ENCODE assay signal across 25 cellular contexts in genomic region chr16:3276679-3277078, GRCh38. TPM values are rescaled to one million over a fixed set of nuclear protein-coding genes. Genes with fewer than 3 reads are reported as not detected.
A peak's percentile ranks its signal among the peaks of the same experiment; 100 is the strongest.
DNase-seq lines count a peak whose midpoint lies in the region; ATAC-seq and TF ChIP-seq lines count a peak whose summit lies in the region.
"Had no signal": no experiment of that assay in that cellular context is flagged by ENCODE, and none has a peak within 500 bp of the region (broad histone marks: within the 10 kb centered on the region; RNA-seq: fewer than 3 reads in every experiment).

No MANE protein-coding gene starts in this region.

- WGBS in testis, 2 donors, result 82 to 86% methylated on average over 5 of the region's 5 CpGs

- POLR2A ChIA-PET in HEK293 (lab: Yijun Ruan, JAX), result interaction anchor here (1.2 kb wide), 1 partner anchor 12 kb away, joined by 3 read pairs; no protein-coding TSS in a partner anchor

- H3K79me2 ChIP-seq in osteoblast (ENCODE audit: insufficient read depth, low read length), result no peaks in the 10 kb centered on the region

- H3K4me1 ChIP-seq in HEK293 (ENCODE audit: control insufficient read depth, insufficient read depth, low read length) (no peaks in the 10 kb centered on the region), osteoblast (ENCODE audit: insufficient read depth, low read length) (no peaks in the 10 kb centered on the region), testis (peaks cover 25% of the 10 kb centered on the region)
- H3K4me1 ChIP-seq: A549 had no signal

- ATAC-seq in GM21825 (IDR thresholded peaks at IDR 0.05; ENCODE audit: unreplicated experiment), result no peak
- ATAC-seq in GM21786 (IDR thresholded peaks at IDR 0.05; ENCODE audit: unreplicated experiment), result no peak
- ATAC-seq: A549, GM12878, HCT116 had no signal

- intact Hi-C loops in testis (cut with DNase I; ENCODE audit: low total_unique reads), result no loop called here

- TF ChIP-seq POLR2A in testis (IDR thresholded peaks at IDR 0.05), result no peak

- no peak overlapping the region for H3K4me3 ChIP-seq in HEK293 (ENCODE audit: low read depth, low read length)
- no peak overlapping the region for H3K4me3 ChIP-seq in WERI-Rb-1 (ENCODE audit: low read depth, low read length)
- H3K4me3 ChIP-seq in osteoblast (ENCODE audit: insufficient read depth, low read length), result no peak overlapping the region
- no peak overlapping the region for H3K4me3 ChIP-seq in testis
- H3K4me3 ChIP-seq: A549; BLaER1 treated with 17β-estradiol and CSF1 and Interleukin-3, amounts not matched to agents 10 nM and 100 nM; GM12878; GM23248 had no signal

- H3K27me3 ChIP-seq in WERI-Rb-1 (ENCODE audit: insufficient read depth, low read depth, severe bottlenecking) (no peaks in the 10 kb centered on the region), osteoblast (ENCODE audit: insufficient read depth, low read length) (peaks cover 11% of the 10 kb centered on the region), testis (no peaks in the 10 kb centered on the region)
- H3K27me3 ChIP-seq: BLaER1 treated with 17β-estradiol and CSF1 and Interleukin-3, amounts not matched to agents 10 nM and 100 nM had no signal

- H3K36me3 ChIP-seq in HEK293 (ENCODE audit: control insufficient read depth in 2 of 2, insufficient read depth in 1 of 2, low read length in 2 of 2) (no peaks in the 10 kb centered on the region), WERI-Rb-1 (no peaks in the 10 kb centered on the region), osteoblast (ENCODE audit: insufficient read depth, low read length) (no peaks in the 10 kb centered on the region), testis (ENCODE audit: low read depth, missing control alignments) (no peaks in the 10 kb centered on the region)
- H3K36me3 ChIP-seq: BE2C had no signal

- no peaks in the 10 kb centered on the region for H4K20me1 ChIP-seq in osteoblast (ENCODE audit: insufficient read depth, low read length)
- H4K20me1 ChIP-seq: BLaER1 treated with 17β-estradiol and CSF1 and Interleukin-3, amounts not matched to agents 10 nM and 100 nM had no signal

- TF ChIP-seq CTCF in HEK293 (tag by site-specific recombination; IDR thresholded peaks at IDR 0.05) (no peak), WERI-Rb-1 (IDR thresholded peaks at IDR 0.05; ENCODE audit: low read depth, low read length) (no peak), osteoblast (IDR thresholded peaks at IDR 0.05; ENCODE audit: extremely low read depth, low read depth, low read length) (no peak), testis (IDR thresholded peaks at IDR 0.05) (no peak)

- H3K27ac ChIP-seq in HEK293 (ENCODE audit: extremely low read depth, low read depth, low read length) (no peak overlapping the region), WERI-Rb-1 (peak overlapping the region; percentile 16; the same call in 1 of the 2 replicates), osteoblast (ENCODE audit: low read depth, low read length) (no peak overlapping the region), testis (no peak overlapping the region)
- H3K27ac ChIP-seq: A549; BLaER1 treated with 17β-estradiol and CSF1 and Interleukin-3, amounts not matched to agents 10 nM and 100 nM; GM23248 had no signal

- H3K4me2 ChIP-seq in osteoblast (ENCODE audit: insufficient read depth, low read length), result no peak overlapping the region
- H3K4me2 ChIP-seq: A549; BLaER1 treated with 17β-estradiol and CSF1 and Interleukin-3, amounts not matched to agents 10 nM and 100 nM had no signal

- CTCF ChIA-PET in HEK293 (lab: Yijun Ruan, JAX), result interaction anchor here (3.9 kb wide), 1 partner anchor 10 kb away, joined by 25 read pairs; no protein-coding TSS in a partner anchor

- DNase-seq in WERI-Rb-1, result no peak
- DNase-seq in osteoblast (ENCODE audit: insufficient read length, low spot score, missing footprints), result peak; percentile 13
- DNase-seq in testis, result peak; percentile 14
- no peak for DNase-seq in SW 1271 (lab: John Stamatoyannopoulos, UW)
- DNase-seq: 8988T; ACHN; AML-193; BE2C; CD4-positive, alpha-beta T cell; CD8-positive, alpha-beta memory T cell; DMS 273 treated with DMSO at 0.1 percent for 48 hours; DMS79; EL; GDM1; GM23248; H9; HFFc6 had no signal

- H3K9me3 ChIP-seq in HEK293 (ENCODE audit: control insufficient read depth, insufficient read depth, low read depth, low read length), result no peaks in the 10 kb centered on the region
- H3K9me3 ChIP-seq in WERI-Rb-1 (ENCODE audit: severe bottlenecking), result peaks cover 2% of the 10 kb centered on the region
- H3K9me3 ChIP-seq in osteoblast (ENCODE audit: low read depth, low read length), result no peaks in the 10 kb centered on the region
- H3K9me3 ChIP-seq in testis, result no peaks in the 10 kb centered on the region
- H3K9me3 ChIP-seq: BE2C had no signal

- H2AFZ ChIP-seq in osteoblast (ENCODE audit: low read length), result no peak overlapping the region
- H2AFZ ChIP-seq: GM23248 had no signal

TF ChIP-seq in HEK293, 187 proteins besides CTCF, POLR2A, EP300 and RAD21:
- TF ChIP-seq ZNF423 (tag by site-specific recombination; IDR thresholded peaks at IDR 0.05) (no peak), ZBTB21 (tag by site-specific recombination; IDR thresholded peaks at IDR 0.05) (no peak), ZNF837 (tag by site-specific recombination; IDR thresholded peaks at IDR 0.05) (no peak), ZNF121 (tag by site-specific recombination; IDR thresholded peaks at IDR 0.05) (0 out of 2 replicates have a peak, but pooled peaks have one; percentile 43)

RNA-seq across cellular contexts. Expression of gene ZNF263, which starts 6.6 kb away (rescaled TPM):
- total RNA-seq in osteoblast (55.7 and 65.1 TPM in 2 replicates), testis (10 to 100 TPM; 47.3 to 58.3 TPM)
- 44.7 TPM for polyA plus RNA-seq in testis (ENCODE audit: insufficient read depth, low read depth, low replicate concordance)

RNA-seq across cellular contexts. Expression of gene MEFV, which starts 20.2 kb away (rescaled TPM):
- under 0.01 TPM in 1 of 2 replicates, not detected in the other for total RNA-seq in osteoblast
- 1 to 10 TPM; 5.2 to 5.7 TPM for total RNA-seq in testis
- 2.6 TPM for polyA plus RNA-seq in testis (ENCODE audit: insufficient read depth, low read depth, low replicate concordance)
- total RNA-seq: GM23248, H4, H9 had no signal
- polyA plus RNA-seq: A549; CD8-positive, alpha-beta memory T cell; GM23248 had no signal

RNA-seq across cellular contexts. Expression of gene TIGD7, which starts 28.6 kb away (rescaled TPM):
- total RNA-seq in osteoblast, result 3.8 and 6.5 TPM in 2 replicates
- total RNA-seq in testis, result 10 to 100 TPM; 17.5 to 22.6 TPM
- 12.7 TPM for polyA plus RNA-seq in testis (ENCODE audit: insufficient read depth, low read depth, low replicate concordance)

RNA-seq across cellular contexts. Expression of gene ZNF75A, which starts 28.6 kb away (rescaled TPM):
- total RNA-seq in osteoblast, result 21.8 and 26.1 TPM in 2 replicates
- 10 to 100 TPM; 50.9 to 66.3 TPM for total RNA-seq in testis
- 29.5 TPM for polyA plus RNA-seq in testis (ENCODE audit: insufficient read depth, low read depth, low replicate concordance)

RNA-seq across cellular contexts. Expression of gene ZNF200, which starts 41.7 kb away (rescaled TPM):
- total RNA-seq in osteoblast (11.5 and 11.6 TPM in 2 replicates), testis (10 to 100 TPM; 45.2 to 48.3 TPM)
- 41.9 TPM for polyA plus RNA-seq in testis (ENCODE audit: insufficient read depth, low read depth, low replicate concordance)

Comparison
In these comparisons a context has a peak if more than half of its experiments do, and no peak if none do; other contexts are left out.
1. DNase-seq: peak in osteoblast (single experiment) and testis (single experiment); none in WERI-Rb-1 (single experiment) and SW 1271 (0 of 2).